Comparison of ENCODE assay signal across 1 cellular context in the genomic region with DNA sequence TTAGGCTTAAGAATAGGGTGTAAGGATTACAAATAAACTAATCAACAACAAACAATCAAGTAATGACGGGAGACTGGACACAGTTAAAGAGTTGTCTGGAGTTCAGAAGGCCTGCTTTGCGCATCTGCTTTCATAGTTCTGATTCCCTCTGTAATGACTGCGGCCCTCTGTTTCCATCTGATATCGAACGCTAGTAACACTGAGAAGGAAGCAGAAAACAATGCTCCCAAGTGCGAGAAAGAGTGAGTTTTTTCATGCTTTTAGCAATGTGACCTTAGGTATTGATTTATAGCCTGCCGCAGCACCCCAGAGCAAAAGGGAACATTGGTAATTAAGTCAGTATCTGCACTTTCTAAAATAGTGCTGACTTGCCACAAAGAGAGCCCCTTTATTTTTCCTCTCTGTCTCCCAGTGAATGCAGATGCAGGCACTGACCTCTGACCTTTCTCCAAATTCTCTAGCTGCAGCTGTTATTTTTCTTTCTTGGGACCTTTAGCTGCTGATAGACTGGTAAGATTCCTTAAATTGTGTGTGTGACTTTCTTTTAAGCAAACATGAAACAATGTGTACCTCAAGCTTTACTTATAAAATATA.
TF ChIP-seq lines count a peak whose summit lies in the region.

No MANE protein-coding gene starts in this region.

TF ChIP-seq in WTC11, 78 proteins besides CTCF, POLR2A, EP300 and RAD21:
- TF ChIP-seq ATF1 (CRISPR knock-in tag; IDR thresholded peaks at IDR 0.05), result no peak
- no peak for TF ChIP-seq ZNF396 (CRISPR knock-in tag; IDR thresholded peaks at IDR 0.05; ENCODE audit: borderline replicate concordance)
- TF ChIP-seq, protein P1, sequence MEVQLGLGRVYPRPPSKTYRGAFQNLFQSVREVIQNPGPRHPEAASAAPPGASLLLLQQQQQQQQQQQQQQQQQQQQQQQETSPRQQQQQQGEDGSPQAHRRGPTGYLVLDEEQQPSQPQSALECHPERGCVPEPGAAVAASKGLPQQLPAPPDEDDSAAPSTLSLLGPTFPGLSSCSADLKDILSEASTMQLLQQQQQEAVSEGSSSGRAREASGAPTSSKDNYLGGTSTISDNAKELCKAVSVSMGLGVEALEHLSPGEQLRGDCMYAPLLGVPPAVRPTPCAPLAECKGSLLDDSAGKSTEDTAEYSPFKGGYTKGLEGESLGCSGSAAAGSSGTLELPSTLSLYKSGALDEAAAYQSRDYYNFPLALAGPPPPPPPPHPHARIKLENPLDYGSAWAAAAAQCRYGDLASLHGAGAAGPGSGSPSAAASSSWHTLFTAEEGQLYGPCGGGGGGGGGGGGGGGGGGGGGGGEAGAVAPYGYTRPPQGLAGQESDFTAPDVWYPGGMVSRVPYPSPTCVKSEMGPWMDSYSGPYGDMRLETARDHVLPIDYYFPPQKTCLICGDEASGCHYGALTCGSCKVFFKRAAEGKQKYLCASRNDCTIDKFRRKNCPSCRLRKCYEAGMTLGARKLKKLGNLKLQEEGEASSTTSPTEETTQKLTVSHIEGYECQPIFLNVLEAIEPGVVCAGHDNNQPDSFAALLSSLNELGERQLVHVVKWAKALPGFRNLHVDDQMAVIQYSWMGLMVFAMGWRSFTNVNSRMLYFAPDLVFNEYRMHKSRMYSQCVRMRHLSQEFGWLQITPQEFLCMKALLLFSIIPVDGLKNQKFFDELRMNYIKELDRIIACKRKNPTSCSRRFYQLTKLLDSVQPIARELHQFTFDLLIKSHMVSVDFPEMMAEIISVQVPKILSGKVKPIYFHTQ (CRISPR knock-in tag; IDR thresholded peaks at IDR 0.05), result no peak
- TF ChIP-seq TCF7 (CRISPR knock-in tag; IDR thresholded peaks at IDR 0.05; ENCODE audit: low read depth), result no peak
- no peak for TF ChIP-seq MYBL2 (CRISPR knock-in tag; IDR thresholded peaks at IDR 0.05)
- no peak for TF ChIP-seq SOX15 (CRISPR knock-in tag; IDR thresholded peaks at IDR 0.05)
- TF ChIP-seq NFATC4 (CRISPR knock-in tag; IDR thresholded peaks at IDR 0.05), result no peak
- TF ChIP-seq ETV6 (CRISPR knock-in tag; IDR thresholded peaks at IDR 0.05), result no peak
- TF ChIP-seq, protein P2, sequence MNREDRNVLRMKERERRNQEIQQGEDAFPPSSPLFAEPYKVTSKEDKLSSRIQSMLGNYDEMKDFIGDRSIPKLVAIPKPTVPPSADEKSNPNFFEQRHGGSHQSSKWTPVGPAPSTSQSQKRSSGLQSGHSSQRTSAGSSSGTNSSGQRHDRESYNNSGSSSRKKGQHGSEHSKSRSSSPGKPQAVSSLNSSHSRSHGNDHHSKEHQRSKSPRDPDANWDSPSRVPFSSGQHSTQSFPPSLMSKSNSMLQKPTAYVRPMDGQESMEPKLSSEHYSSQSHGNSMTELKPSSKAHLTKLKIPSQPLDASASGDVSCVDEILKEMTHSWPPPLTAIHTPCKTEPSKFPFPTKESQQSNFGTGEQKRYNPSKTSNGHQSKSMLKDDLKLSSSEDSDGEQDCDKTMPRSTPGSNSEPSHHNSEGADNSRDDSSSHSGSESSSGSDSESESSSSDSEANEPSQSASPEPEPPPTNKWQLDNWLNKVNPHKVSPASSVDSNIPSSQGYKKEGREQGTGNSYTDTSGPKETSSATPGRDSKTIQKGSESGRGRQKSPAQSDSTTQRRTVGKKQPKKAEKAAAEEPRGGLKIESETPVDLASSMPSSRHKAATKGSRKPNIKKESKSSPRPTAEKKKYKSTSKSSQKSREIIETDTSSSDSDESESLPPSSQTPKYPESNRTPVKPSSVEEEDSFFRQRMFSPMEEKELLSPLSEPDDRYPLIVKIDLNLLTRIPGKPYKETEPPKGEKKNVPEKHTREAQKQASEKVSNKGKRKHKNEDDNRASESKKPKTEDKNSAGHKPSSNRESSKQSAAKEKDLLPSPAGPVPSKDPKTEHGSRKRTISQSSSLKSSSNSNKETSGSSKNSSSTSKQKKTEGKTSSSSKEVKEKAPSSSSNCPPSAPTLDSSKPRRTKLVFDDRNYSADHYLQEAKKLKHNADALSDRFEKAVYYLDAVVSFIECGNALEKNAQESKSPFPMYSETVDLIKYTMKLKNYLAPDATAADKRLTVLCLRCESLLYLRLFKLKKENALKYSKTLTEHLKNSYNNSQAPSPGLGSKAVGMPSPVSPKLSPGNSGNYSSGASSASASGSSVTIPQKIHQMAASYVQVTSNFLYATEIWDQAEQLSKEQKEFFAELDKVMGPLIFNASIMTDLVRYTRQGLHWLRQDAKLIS (CRISPR knock-in tag; IDR thresholded peaks at IDR 0.05; ENCODE audit: borderline replicate concordance), result no peak
- no peak for TF ChIP-seq TEAD1 (CRISPR knock-in tag; IDR thresholded peaks at IDR 0.05)
- TF ChIP-seq ZNF416 (CRISPR knock-in tag; IDR thresholded peaks at IDR 0.05), result no peak
- TF ChIP-seq, protein P3, sequence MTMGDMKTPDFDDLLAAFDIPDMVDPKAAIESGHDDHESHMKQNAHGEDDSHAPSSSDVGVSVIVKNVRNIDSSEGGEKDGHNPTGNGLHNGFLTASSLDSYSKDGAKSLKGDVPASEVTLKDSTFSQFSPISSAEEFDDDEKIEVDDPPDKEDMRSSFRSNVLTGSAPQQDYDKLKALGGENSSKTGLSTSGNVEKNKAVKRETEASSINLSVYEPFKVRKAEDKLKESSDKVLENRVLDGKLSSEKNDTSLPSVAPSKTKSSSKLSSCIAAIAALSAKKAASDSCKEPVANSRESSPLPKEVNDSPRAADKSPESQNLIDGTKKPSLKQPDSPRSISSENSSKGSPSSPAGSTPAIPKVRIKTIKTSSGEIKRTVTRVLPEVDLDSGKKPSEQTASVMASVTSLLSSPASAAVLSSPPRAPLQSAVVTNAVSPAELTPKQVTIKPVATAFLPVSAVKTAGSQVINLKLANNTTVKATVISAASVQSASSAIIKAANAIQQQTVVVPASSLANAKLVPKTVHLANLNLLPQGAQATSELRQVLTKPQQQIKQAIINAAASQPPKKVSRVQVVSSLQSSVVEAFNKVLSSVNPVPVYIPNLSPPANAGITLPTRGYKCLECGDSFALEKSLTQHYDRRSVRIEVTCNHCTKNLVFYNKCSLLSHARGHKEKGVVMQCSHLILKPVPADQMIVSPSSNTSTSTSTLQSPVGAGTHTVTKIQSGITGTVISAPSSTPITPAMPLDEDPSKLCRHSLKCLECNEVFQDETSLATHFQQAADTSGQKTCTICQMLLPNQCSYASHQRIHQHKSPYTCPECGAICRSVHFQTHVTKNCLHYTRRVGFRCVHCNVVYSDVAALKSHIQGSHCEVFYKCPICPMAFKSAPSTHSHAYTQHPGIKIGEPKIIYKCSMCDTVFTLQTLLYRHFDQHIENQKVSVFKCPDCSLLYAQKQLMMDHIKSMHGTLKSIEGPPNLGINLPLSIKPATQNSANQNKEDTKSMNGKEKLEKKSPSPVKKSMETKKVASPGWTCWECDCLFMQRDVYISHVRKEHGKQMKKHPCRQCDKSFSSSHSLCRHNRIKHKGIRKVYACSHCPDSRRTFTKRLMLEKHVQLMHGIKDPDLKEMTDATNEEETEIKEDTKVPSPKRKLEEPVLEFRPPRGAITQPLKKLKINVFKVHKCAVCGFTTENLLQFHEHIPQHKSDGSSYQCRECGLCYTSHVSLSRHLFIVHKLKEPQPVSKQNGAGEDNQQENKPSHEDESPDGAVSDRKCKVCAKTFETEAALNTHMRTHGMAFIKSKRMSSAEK (CRISPR knock-in tag; IDR thresholded peaks at IDR 0.05; ENCODE audit: borderline replicate concordance), result no peak
- TF ChIP-seq, protein P4, sequence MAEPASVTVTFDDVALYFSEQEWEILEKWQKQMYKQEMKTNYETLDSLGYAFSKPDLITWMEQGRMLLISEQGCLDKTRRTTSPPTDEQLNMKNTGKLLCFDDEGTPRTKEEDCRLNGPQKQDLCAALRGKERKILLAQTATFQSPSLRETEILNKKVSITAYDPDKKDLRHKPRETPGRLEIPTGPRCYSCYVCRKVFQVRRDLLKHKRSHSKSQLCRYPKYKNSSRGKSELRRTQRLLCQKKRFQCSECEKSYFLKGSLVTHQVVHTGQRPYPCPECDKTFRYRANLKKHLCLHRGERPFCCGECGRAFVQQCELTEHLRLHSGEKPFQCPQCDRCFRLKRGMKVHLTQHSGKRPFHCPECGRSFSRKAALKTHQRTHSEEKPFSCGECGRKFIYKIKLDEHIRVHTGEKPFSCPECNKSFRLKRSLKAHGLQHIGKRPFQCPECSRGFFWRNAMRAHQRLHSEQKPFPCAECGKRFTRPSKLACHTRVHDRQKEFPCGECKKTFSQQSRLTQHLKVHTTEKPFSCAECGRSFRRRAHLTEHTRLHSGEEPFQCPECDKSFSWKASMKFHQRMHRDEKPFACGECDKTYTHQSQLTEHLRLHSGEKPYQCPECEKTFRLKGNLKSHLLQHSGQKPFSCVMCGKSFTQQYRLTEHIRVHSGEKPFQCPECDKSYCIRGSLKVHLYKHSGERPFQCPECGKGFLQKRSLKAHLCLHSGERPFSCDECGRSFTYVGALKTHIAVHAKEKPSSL (CRISPR knock-in tag; conservative IDR thresholded peaks at IDR 0.05), result no peak
- no peak for TF ChIP-seq ZNF423 (CRISPR knock-in tag; IDR thresholded peaks at IDR 0.05)
- TF ChIP-seq ZBTB21 (CRISPR knock-in tag; IDR thresholded peaks at IDR 0.05; ENCODE audit: borderline replicate concordance), result no peak
- TF ChIP-seq ZNF219 (CRISPR knock-in tag; IDR thresholded peaks at IDR 0.05; ENCODE audit: borderline replicate concordance), result no peak
- TF ChIP-seq, protein P5, sequence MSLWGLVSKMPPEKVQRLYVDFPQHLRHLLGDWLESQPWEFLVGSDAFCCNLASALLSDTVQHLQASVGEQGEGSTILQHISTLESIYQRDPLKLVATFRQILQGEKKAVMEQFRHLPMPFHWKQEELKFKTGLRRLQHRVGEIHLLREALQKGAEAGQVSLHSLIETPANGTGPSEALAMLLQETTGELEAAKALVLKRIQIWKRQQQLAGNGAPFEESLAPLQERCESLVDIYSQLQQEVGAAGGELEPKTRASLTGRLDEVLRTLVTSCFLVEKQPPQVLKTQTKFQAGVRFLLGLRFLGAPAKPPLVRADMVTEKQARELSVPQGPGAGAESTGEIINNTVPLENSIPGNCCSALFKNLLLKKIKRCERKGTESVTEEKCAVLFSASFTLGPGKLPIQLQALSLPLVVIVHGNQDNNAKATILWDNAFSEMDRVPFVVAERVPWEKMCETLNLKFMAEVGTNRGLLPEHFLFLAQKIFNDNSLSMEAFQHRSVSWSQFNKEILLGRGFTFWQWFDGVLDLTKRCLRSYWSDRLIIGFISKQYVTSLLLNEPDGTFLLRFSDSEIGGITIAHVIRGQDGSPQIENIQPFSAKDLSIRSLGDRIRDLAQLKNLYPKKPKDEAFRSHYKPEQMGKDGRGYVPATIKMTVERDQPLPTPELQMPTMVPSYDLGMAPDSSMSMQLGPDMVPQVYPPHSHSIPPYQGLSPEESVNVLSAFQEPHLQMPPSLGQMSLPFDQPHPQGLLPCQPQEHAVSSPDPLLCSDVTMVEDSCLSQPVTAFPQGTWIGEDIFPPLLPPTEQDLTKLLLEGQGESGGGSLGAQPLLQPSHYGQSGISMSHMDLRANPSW (CRISPR knock-in tag; conservative IDR thresholded peaks at IDR 0.05; ENCODE audit: low read depth), result no peak
- TF ChIP-seq, protein P6, sequence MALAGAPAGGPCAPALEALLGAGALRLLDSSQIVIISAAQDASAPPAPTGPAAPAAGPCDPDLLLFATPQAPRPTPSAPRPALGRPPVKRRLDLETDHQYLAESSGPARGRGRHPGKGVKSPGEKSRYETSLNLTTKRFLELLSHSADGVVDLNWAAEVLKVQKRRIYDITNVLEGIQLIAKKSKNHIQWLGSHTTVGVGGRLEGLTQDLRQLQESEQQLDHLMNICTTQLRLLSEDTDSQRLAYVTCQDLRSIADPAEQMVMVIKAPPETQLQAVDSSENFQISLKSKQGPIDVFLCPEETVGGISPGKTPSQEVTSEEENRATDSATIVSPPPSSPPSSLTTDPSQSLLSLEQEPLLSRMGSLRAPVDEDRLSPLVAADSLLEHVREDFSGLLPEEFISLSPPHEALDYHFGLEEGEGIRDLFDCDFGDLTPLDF (CRISPR knock-in tag; IDR thresholded peaks at IDR 0.05), result no peak
- no peak for TF ChIP-seq TP53 (CRISPR knock-in tag; IDR thresholded peaks at IDR 0.05)
